In genomic region chr20:49278817-49279676, GRCh38 we compare ENCODE assay signal across 1 cellular context.
TF ChIP-seq lines count a peak whose summit lies in the region.

No MANE protein-coding gene starts in this region.

TF ChIP-seq in WTC11, 78 proteins besides CTCF, POLR2A, EP300 and RAD21 (continued from another document and continues in another):
- TF ChIP-seq AFF4 (CRISPR knock-in tag; IDR thresholded peaks at IDR 0.05; ENCODE audit: borderline replicate concordance) (no peak), ETV6 (CRISPR knock-in tag; IDR thresholded peaks at IDR 0.05) (no peak), TP53 (CRISPR knock-in tag; IDR thresholded peaks at IDR 0.05) (no peak), JAZF1 (CRISPR knock-in tag; IDR thresholded peaks at IDR 0.05) (no peak), ZMAT4 (CRISPR knock-in tag; IDR thresholded peaks at IDR 0.05) (0 out of 2 replicates have a peak, but pooled peaks have one; percentile 5), STAT6 (CRISPR knock-in tag; conservative IDR thresholded peaks at IDR 0.05; ENCODE audit: low read depth) (no peak), ATF3 (CRISPR knock-in tag; conservative IDR thresholded peaks at IDR 0.05) (no peak), ZNF281 (CRISPR knock-in tag; IDR thresholded peaks at IDR 0.05) (no peak), CREB1 (CRISPR knock-in tag; IDR thresholded peaks at IDR 0.05) (no peak), SMAD3 (CRISPR knock-in tag; IDR thresholded peaks at IDR 0.05; ENCODE audit: borderline replicate concordance) (no peak), USF2 (CRISPR knock-in tag; IDR thresholded peaks at IDR 0.05) (no peak), GRHL2 (CRISPR knock-in tag; IDR thresholded peaks at IDR 0.05; ENCODE audit: insufficient replicate concordance, severe bottlenecking) (no peak), E2F4 (CRISPR knock-in tag; IDR thresholded peaks at IDR 0.05; ENCODE audit: borderline replicate concordance, low read depth) (no peak), AR (CRISPR knock-in tag; IDR thresholded peaks at IDR 0.05) (no peak; the same call in none of the 2 replicates), CDX4 (CRISPR knock-in tag; IDR thresholded peaks at IDR 0.05; ENCODE audit: borderline replicate concordance) (no peak), ZNF263 (CRISPR knock-in tag; IDR thresholded peaks at IDR 0.05; ENCODE audit: low read depth) (no peak), ZNF219 (CRISPR knock-in tag; IDR thresholded peaks at IDR 0.05; ENCODE audit: borderline replicate concordance) (no peak), MLX (CRISPR knock-in tag; IDR thresholded peaks at IDR 0.05) (no peak), FOXP1 (CRISPR knock-in tag; IDR thresholded peaks at IDR 0.05; ENCODE audit: borderline replicate concordance) (no peak), JUN (CRISPR knock-in tag; IDR thresholded peaks at IDR 0.05) (0 out of 2 replicates have a peak, but pooled peaks have one; percentile 52), ZNF512 (CRISPR knock-in tag; IDR thresholded peaks at IDR 0.05; ENCODE audit: borderline replicate concordance) (no peak), E2F5 (CRISPR knock-in tag; IDR thresholded peaks at IDR 0.05) (no peak), IRF2 (CRISPR knock-in tag; IDR thresholded peaks at IDR 0.05; ENCODE audit: borderline replicate concordance, low read depth) (no peak), ZNF416 (CRISPR knock-in tag; IDR thresholded peaks at IDR 0.05) (no peak), TCF7 (CRISPR knock-in tag; IDR thresholded peaks at IDR 0.05; ENCODE audit: low read depth) (no peak), NR3C1 (CRISPR knock-in tag; conservative IDR thresholded peaks at IDR 0.05; ENCODE audit: low read depth) (no peak), ZSCAN18 (CRISPR knock-in tag; IDR thresholded peaks at IDR 0.05) (no peak), IRF1 (CRISPR knock-in tag; IDR thresholded peaks at IDR 0.05) (no peak), NR1H2 (CRISPR knock-in tag; IDR thresholded peaks at IDR 0.05) (0 out of 2 replicates have a peak, but pooled peaks have one; percentile 1)
